10 cellular contexts compared by ENCODE assay signal in the genomic region with DNA sequence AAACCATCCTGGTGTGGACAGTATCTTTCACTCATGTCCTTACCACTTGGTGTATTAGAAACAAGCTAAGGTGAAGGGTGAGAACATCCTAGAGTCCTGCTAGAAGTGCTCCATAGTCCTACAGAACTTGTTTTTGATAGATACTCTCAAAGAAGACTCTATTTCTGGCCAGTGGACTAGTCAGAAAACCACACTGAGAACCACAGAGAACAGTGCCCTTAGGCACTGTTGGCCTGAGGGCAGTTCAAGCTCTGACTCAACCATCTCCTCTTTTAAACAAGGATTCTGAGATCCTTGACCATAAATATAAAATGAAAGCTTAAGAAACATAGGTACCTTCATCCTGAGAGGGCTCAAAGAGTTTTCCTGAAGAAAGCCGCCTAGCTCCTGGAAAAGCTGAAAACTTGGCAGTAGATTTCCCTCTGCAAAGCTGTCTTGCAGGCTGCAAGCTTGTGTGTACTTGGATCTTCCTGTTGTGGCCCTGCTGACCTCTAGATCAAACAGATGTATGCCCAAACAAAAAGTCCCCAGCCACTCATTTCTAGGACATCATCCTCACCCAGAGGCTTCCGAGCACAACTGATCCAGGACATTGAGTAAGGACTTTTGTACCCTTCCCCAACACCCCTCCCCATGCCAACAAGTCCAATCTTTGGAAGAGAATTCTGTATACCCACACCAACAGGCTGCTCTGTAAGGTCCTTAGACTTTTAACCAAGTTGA.
DNase-seq lines count a peak whose midpoint lies in the region; ATAC-seq and TF ChIP-seq lines count a peak whose summit lies in the region.
"Had no signal": no experiment of that assay in that cellular context is flagged by ENCODE, and none has a peak within 500 bp of the region (broad histone marks: within the 10 kb centered on the region; RNA-seq: fewer than 3 reads in every experiment).

No MANE protein-coding gene starts in this region.

- no peaks in the 10 kb centered on the region for H3K27me3 ChIP-seq in KMS-11 (ENCODE audit: insufficient read depth, low read depth)

- H3K4me1 ChIP-seq in KMS-11 (ENCODE audit: low read depth, poor library complexity, severe bottlenecking) = peaks cover 17% of the 10 kb centered on the region

- H3K4me3 ChIP-seq in KMS-11 (IDR thresholded peaks at IDR 0.05; ENCODE audit: insufficient read depth, low read depth, low read length) = no peak overlapping the region

- DNase-seq in renal cortical epithelial cell (ENCODE audit: low read depth) (peak; percentile 28), AG08396 (ENCODE audit: low spot score) (no peak), AG20443 (ENCODE audit: low spot score) (no peak), NOMO-1 treated with dmso at 0.1 percent for 144 hours (lab: John Stamatoyannopoulos, UW; ENCODE audit: unreplicated experiment) (no peak)
- DNase-seq: activated CD4-positive, CD25-positive, alpha-beta regulatory T cell; activated T-cell treated with anti-CD3 and anti-CD28 coated beads, Interleukin-2, amount 50 U/mL, for 48 hours; NCI-H2081 treated with DMSO at 0.1 percent for 48 hours had no signal

- H4K20me1 ChIP-seq in KMS-11 (ENCODE audit: insufficient read depth) = no peaks in the 10 kb centered on the region

- peak overlapping the region; percentile 24; the same call in 1 of the 2 replicates for H3K27ac ChIP-seq in KMS-11

- no peaks in the 10 kb centered on the region for H3K79me2 ChIP-seq in KMS-11 (ENCODE audit: insufficient read depth, low read depth)

- TF ChIP-seq CTCF in KMS-11 (conservative IDR thresholded peaks at IDR 0.05; ENCODE audit: low read depth, low read length) = no peak

- H3K36me3 ChIP-seq in KMS-11 (ENCODE audit: insufficient read depth) = no peaks in the 10 kb centered on the region

- ATAC-seq in GM18907 (IDR thresholded peaks at IDR 0.05; ENCODE audit: unreplicated experiment) (peak; percentile 68), HG02623 (IDR thresholded peaks at IDR 0.05; ENCODE audit: unreplicated experiment) (peak; percentile 44)

- no peak overlapping the region for H2AFZ ChIP-seq in KMS-11 (ENCODE audit: low read depth)

- H3K9ac ChIP-seq in KMS-11 = no peak overlapping the region

- peak overlapping the region; percentile 46 for H3K4me2 ChIP-seq in KMS-11
